In the genomic region with DNA sequence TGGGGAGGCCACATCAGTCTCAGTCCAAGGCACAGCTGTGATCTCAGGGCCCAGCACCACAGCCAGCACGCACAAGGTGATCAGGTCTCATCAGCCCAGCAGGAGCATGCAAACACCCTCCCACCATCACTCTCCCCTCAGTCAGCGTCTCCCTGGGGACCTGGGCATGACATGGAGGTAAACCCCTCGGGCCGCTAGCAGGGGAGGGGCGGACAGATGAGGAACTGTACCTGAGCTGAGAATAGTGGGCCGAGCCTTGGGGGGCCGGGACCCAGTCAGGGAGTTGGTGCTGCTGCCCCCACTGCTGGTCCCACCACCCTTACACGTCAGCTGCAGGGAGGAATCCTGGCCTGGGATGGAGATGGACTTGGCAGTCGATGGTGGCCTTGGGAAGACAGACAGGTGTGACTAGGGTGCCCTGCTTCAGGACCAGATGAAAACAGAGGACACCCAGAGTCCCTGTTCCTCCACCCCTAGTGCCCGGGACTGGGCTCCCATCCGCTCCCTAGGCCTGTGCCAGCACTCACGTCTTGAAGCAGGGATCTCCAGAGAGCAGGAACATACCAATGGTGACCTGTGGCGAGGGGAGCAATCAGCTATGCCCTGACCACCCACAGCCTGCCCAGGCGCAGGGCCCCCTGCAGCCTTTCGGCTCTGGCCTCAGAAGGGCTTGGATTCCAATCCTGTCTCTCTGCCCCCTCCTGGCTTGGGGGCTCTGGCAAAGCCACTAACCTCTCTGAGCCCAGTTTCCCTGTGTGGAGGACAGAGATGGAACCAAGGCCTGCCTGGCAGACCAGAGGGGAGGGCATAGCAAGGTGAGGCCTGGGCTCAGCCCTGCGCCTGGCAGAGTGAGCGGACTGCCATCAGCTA, we compare ENCODE assay signal across 15 cellular contexts. TPM values are rescaled to one million over a fixed set of nuclear protein-coding genes. Genes with fewer than 3 reads are reported as not detected.
A peak's percentile ranks its signal among the peaks of the same experiment; 100 is the strongest.
DNase-seq lines count a peak whose midpoint lies in the region; ATAC-seq, FAIRE-seq and TF ChIP-seq lines count a peak whose summit lies in the region.
"Had no signal": no experiment of that assay in that cellular context is flagged by ENCODE, and none has a peak within 500 bp of the region (broad histone marks: within the 10 kb centered on the region; RNA-seq: fewer than 3 reads in every experiment).

No MANE protein-coding gene starts in this region.

- no peaks in the 10 kb centered on the region for H3K9me3 ChIP-seq in left ventricle myocardium inferior (replicated peaks)
- no peaks in the 10 kb centered on the region for H3K9me3 ChIP-seq in esophagus muscularis mucosa
- H3K9me3 ChIP-seq in tibial nerve = no peaks in the 10 kb centered on the region
- H3K9me3 ChIP-seq in kidney (ENCODE audit: control insufficient read depth in 1 of 2, low read length in 2 of 2) = no peaks in the 10 kb centered on the region
- H3K9me3 ChIP-seq: SJSA1 had no signal

- TF ChIP-seq POLR2A in esophagus muscularis mucosa (IDR thresholded peaks at IDR 0.05; ENCODE audit: low read depth) (no peak), tibial nerve (IDR thresholded peaks at IDR 0.05) (no peak)

- CTCF ChIA-PET in WTC11 (lab: Charles Lee) = interaction anchor here (0.5 to 1.8 kb wide), 3 partner anchors 86 to 170 kb away, joined by 3 to 5 read pairs (median 4); no protein-coding TSS in a partner anchor

- H3K36me3 ChIP-seq in left ventricle myocardium inferior (peaks cover 24% of the 10 kb centered on the region), esophagus muscularis mucosa (peaks cover 13 to 49% (median 22%) of the 10 kb centered on the region in 4 donors), tibial nerve (peaks cover 0 to 34% (median 0%) of the 10 kb centered on the region in 3 donors), kidney (ENCODE audit: control insufficient read depth in 1 of 2, insufficient read depth in 2 of 2, low read length in 2 of 2) (peaks cover 12 to 21% of the 10 kb centered on the region in 2 donors)

- H3K4me3 ChIP-seq in left ventricle myocardium inferior (no peak overlapping the region), esophagus muscularis mucosa (no peak overlapping the region), tibial nerve (peak overlapping the region in 2 of 4 donors; percentile 18 to 34), kidney (ENCODE audit: low read length in 2 of 2) (no peak overlapping the region)
- H3K4me3 ChIP-seq: SJSA1 had no signal

- ATAC-seq in WTC11 (no peak), HG03039 (IDR thresholded peaks at IDR 0.05; ENCODE audit: unreplicated experiment) (no peak), GM18907 (IDR thresholded peaks at IDR 0.05; ENCODE audit: unreplicated experiment) (no peak)

- intact Hi-C loops in left ventricle myocardium inferior (cut with micrococcal nuclease) = loop anchor here (10.0 kb wide), 1 partner anchor 167 kb away; no protein-coding TSS in a partner anchor
- intact Hi-C loops in cardiac septum (cut with DNase I) = no loop called here
- intact Hi-C loops in esophagus muscularis mucosa (cut with DNase I) = no loop called here
- intact Hi-C loops in kidney (cut with DNase I) = loop anchor here (10.0 kb wide), 1 partner anchor 167 kb away; no protein-coding TSS in a partner anchor

- TF ChIP-seq CTCF in left ventricle myocardium inferior (IDR thresholded peaks at IDR 0.05; ENCODE audit: borderline replicate concordance) = no peak
- TF ChIP-seq CTCF in WTC11 (IDR thresholded peaks at IDR 0.05) = no peak
- TF ChIP-seq CTCF in esophagus muscularis mucosa (IDR thresholded peaks at IDR 0.05) = no peak
- no peak for TF ChIP-seq CTCF in tibial nerve (IDR thresholded peaks at IDR 0.05)
- TF ChIP-seq CTCF in kidney (IDR thresholded peaks at IDR 0.05; ENCODE audit: borderline replicate concordance, extremely low read depth, insufficient read depth) = no peak

- H3K36me3 Mint-ChIP-seq in WTC11 = peaks cover 5% of the 10 kb centered on the region; the same call in 1 of the 2 replicates

- no peaks in the 10 kb centered on the region for H3K27me3 Mint-ChIP-seq in WTC11 (ENCODE audit: low read depth)

- peak overlapping the region; percentile 17; the same call in 1 of the 2 replicates for H3K27ac Mint-ChIP-seq in WTC11

- POLR2A ChIA-PET in WTC11 (lab: Charles Lee) = no interaction called here

- H3K27me3 ChIP-seq in left ventricle myocardium inferior (ENCODE audit: low read depth) (no peaks in the 10 kb centered on the region), esophagus muscularis mucosa (no peaks in the 10 kb centered on the region), tibial nerve (no peaks in the 10 kb centered on the region)
- H3K27me3 ChIP-seq: SJSA1 had no signal

- 90% methylated on average over 6 of the region's 17 CpGs for WGBS in esophagus muscularis mucosa
- 50 to 64% methylated on average over 13 to 17 of the region's 17 CpGs for WGBS in tibial nerve, 2 donors

- TF ChIP-seq EP300 in esophagus muscularis mucosa (IDR thresholded peaks at IDR 0.05) = no peak
- no peak for TF ChIP-seq EP300 in tibial nerve (IDR thresholded peaks at IDR 0.05)

- FAIRE-seq in kidney (lab: Jason Lieb, UNC) = no peak
- FAIRE-seq: frontal cortex had no signal

- DNase-seq in left ventricle myocardium inferior = no peak
- no peak for DNase-seq in cardiac septum (ENCODE audit: low spot score)
- no peak for DNase-seq in WTC11 (ENCODE audit: low spot score)
- no peak for DNase-seq in esophagus muscularis mucosa (ENCODE audit: extremely low spot score)
- DNase-seq in tibial nerve (ENCODE audit: low spot score in 2 of 2) = no peak
- no peak for DNase-seq in kidney
- DNase-seq: activated CD8-positive, alpha-beta memory T cell treated with anti-CD3 and anti-CD28 coated beads, Interleukin-2, amount 50 U/mL, for 48 hours; endodermal cell; NCI-H1092; posterior cingulate gyrus; trophoblast cell had no signal

- no peak overlapping the region for H3K9ac ChIP-seq in kidney (ENCODE audit: low read length in 2 of 2)

- H3K4me1 ChIP-seq in left ventricle myocardium inferior (peaks cover 90% of the 10 kb centered on the region), esophagus muscularis mucosa (peaks cover 52 to 75% (median 71%) of the 10 kb centered on the region in 4 donors), tibial nerve (peaks cover 0 to 98% (median 48%) of the 10 kb centered on the region in 4 donors), kidney (ENCODE audit: control insufficient read depth in 1 of 2, insufficient read depth in 1 of 2, low read depth in 1 of 2, low read length in 2 of 2) (peaks cover 15 to 24% of the 10 kb centered on the region in 2 donors)
- H3K4me1 ChIP-seq: SJSA1 had no signal

- H3K4me1 Mint-ChIP-seq in WTC11 = peaks cover 6% of the 10 kb centered on the region

- no peaks in the 10 kb centered on the region for H3K9me3 Mint-ChIP-seq in WTC11
- H3K9me3 Mint-ChIP-seq: endodermal cell had no signal

- no peak overlapping the region for H3K4me3 Mint-ChIP-seq in WTC11
- H3K4me3 Mint-ChIP-seq: endodermal cell had no signal

- H3K27ac ChIP-seq in left ventricle myocardium inferior (replicated peaks) (peak overlapping the region; percentile 87), esophagus muscularis mucosa (replicated peaks in 1 of 4) (peak overlapping the region in 3 of 4 donors; percentile 27 to 40 (median 34)), tibial nerve (peak overlapping the region; percentile 54 to 99 (median 87)), kidney (ENCODE audit: low read depth in 2 of 2, low read length in 2 of 2) (no peak overlapping the region)
- H3K27ac ChIP-seq: SJSA1 had no signal

RNA-seq across cellular contexts. Expression of a gene that starts 10.4 kb away (rescaled TPM):
- total RNA-seq in left ventricle myocardium inferior (14.0 TPM), cardiac septum (14.9 TPM), WTC11 (2021) (53.3 to 58.2 TPM (median 56.1 TPM) in 3 replicates), esophagus muscularis mucosa (10 to 100 TPM in 1 of 4 donors, 1 to 10 TPM in 3; 6.6 to 13.3 (median 8.5) TPM), tibial nerve (10 to 100 TPM in 3 of 4 donors, 1 to 10 TPM in 1; 9.0 to 21.9 (median 14.7) TPM), kidney (42.8 TPM)
- polyA plus RNA-seq in kidney (ENCODE audit: insufficient read depth, low read depth, low replicate concordance) = 70.0 TPM

RNA-seq across cellular contexts. Expression of a gene that starts 17.5 kb away (rescaled TPM):
- total RNA-seq in left ventricle myocardium inferior (0.85 TPM), cardiac septum (0.57 TPM), WTC11 (2021) (15.8 to 20.2 TPM (median 16.8 TPM) in 3 replicates), esophagus muscularis mucosa (1 to 10 TPM; 1.3 to 2.8 (median 2.2) TPM), tibial nerve (under 1 TPM in 1 of 4 donors, not detected in 3; 0.59 TPM), kidney (3.0 TPM)
- 4.3 TPM for polyA plus RNA-seq in kidney (ENCODE audit: insufficient read depth, low read depth, low replicate concordance)

RNA-seq across cellular contexts. Expression of a gene that starts 31.2 kb away (rescaled TPM):
- total RNA-seq in left ventricle myocardium inferior (31.3 TPM), cardiac septum (48.1 TPM), WTC11 (2021) (25.1 to 25.7 TPM (median 25.4 TPM) in 3 replicates), esophagus muscularis mucosa (10 to 100 TPM; 20.3 to 44.8 (median 35.9) TPM), tibial nerve (10 to 100 TPM; 23.9 to 70.5 (median 37.0) TPM), kidney (31.4 TPM)
- 31.6 TPM for polyA plus RNA-seq in kidney (ENCODE audit: insufficient read depth, low read depth, low replicate concordance)

RNA-seq across cellular contexts. Expression of a gene that starts 32.7 kb away (rescaled TPM):
- 20.7 TPM for total RNA-seq in left ventricle myocardium inferior
- 24.1 TPM for total RNA-seq in cardiac septum
- total RNA-seq in WTC11 (2021) = 42.2 to 66.4 TPM (median 51.3 TPM) in 3 replicates
- 10 to 100 TPM; 12.4 to 29.5 (median 20.0) TPM for total RNA-seq in esophagus muscularis mucosa
- total RNA-seq in tibial nerve = 10 to 100 TPM; 33.9 to 53.8 (median 50.2) TPM
- 75.9 TPM for total RNA-seq in kidney
- polyA plus RNA-seq in kidney (ENCODE audit: insufficient read depth, low read depth, low replicate concordance) = 34.3 TPM

RNA-seq across cellular contexts. Expression of a gene that starts 48.7 kb away (rescaled TPM):
- total RNA-seq in left ventricle myocardium inferior (48.4 TPM), cardiac septum (49.4 TPM), WTC11 (2021) (45.1 to 47.5 TPM (median 45.3 TPM) in 3 replicates), esophagus muscularis mucosa (100 to 1,000 TPM in 3 of 4 donors, 10 to 100 TPM in 1; 95.9 to 169 (median 125) TPM), tibial nerve (100 to 1,000 TPM; 108 to 193 (median 172) TPM), kidney (74.6 TPM)
- polyA plus RNA-seq in kidney (ENCODE audit: insufficient read depth, low read depth, low replicate concordance) = 75.0 TPM

Comparison
In these comparisons a context has a peak if more than half of its experiments do, and no peak if none do; other contexts are left out.
1. intact Hi-C loops: an anchor here in left ventricle myocardium inferior (10.0 kb wide) and kidney (10.0 kb wide); none called in cardiac septum and esophagus muscularis mucosa.
2. H3K27ac ChIP-seq: peak in left ventricle myocardium inferior (single experiment), esophagus muscularis mucosa (3 of 4) and tibial nerve (4 of 4); none in kidney (0 of 2).